ENCODE assay signal across 1 cellular context in the genomic region with DNA sequence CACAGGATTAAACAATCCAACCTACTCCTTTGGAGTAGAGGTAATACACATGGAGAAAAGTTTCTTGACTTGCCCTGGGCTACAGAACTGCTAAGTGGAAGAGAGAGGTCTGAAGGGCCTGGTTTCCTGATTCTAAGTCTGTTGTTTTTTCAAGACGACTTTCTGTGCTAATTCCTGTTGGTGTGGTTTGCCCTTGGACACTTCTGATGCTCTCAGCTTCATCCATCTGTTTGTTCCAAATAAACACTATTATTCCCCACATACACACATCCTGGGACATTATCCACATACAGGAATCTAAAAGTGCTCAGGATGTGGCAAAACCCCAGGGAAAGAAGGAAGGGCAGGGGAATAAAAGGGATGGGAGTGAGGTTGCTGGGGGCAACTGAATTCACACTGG.
TF ChIP-seq lines count a peak whose summit lies in the region.

No MANE protein-coding gene starts in this region.

TF ChIP-seq in H1, 55 proteins besides CTCF, POLR2A, EP300 and RAD21 (continued from another document):
- TF ChIP-seq, protein P1, sequence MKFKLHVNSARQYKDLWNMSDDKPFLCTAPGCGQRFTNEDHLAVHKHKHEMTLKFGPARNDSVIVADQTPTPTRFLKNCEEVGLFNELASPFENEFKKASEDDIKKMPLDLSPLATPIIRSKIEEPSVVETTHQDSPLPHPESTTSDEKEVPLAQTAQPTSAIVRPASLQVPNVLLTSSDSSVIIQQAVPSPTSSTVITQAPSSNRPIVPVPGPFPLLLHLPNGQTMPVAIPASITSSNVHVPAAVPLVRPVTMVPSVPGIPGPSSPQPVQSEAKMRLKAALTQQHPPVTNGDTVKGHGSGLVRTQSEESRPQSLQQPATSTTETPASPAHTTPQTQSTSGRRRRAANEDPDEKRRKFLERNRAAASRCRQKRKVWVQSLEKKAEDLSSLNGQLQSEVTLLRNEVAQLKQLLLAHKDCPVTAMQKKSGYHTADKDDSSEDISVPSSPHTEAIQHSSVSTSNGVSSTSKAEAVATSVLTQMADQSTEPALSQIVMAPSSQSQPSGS (IDR thresholded peaks at IDR 0.05; ENCODE audit: low read length), result no peak
- TF ChIP-seq SP2 (IDR thresholded peaks at IDR 0.05; ENCODE audit: low read length) (no peak), JUN (IDR thresholded peaks at IDR 0.05; ENCODE audit: low read depth, low read length) (no peak), BACH1 (IDR thresholded peaks at IDR 0.05; ENCODE audit: low read length) (no peak)
